ENCODE assay signal across 36 cellular contexts in genomic region chr2:922230-922629, GRCh38. TPM values are rescaled to one million over a fixed set of nuclear protein-coding genes. Genes with fewer than 3 reads are reported as not detected.
"Had no signal": no experiment of that assay in that cellular context is flagged by ENCODE, and none has a peak within 500 bp of the region (broad histone marks: within the 10 kb centered on the region; RNA-seq: fewer than 3 reads in every experiment).

No MANE protein-coding gene starts in this region.

- FAIRE-seq: bronchial epithelial cell, K562, TTC549 had no signal

- H3K36me3 ChIP-seq: Peyer's patch had no signal

- H3K9me3 Mint-ChIP-seq: activated CD8-positive, alpha-beta T cell treated with anti-CD3 and anti-CD28 coated beads for 36 hours; activated naive CD4-positive, alpha-beta T cell treated with anti-CD3 and anti-CD28 coated beads, Interleukin-2, amount 50 U/mL, for 24 hours; activated T-cell treated with anti-CD3 and anti-CD28 coated beads, Interleukin-2, amount 50 U/mL, for 72 hours; activated T-helper 17 cell treated with anti-CD3 and anti-CD28 coated beads, Interleukin-2, amount 50 U/mL, for 72 hours; T-helper 2 cell treated with Interferon-gamma antibody and Interleukin-4, amounts not matched to agents 5 μg/mL and 100 μg/mL, for 36 hours had no signal

- DNase-seq: activated CD4-positive, alpha-beta T cell treated with anti-CD3 and anti-CD28 coated beads for 1 hour; activated CD4-positive, alpha-beta T cell treated with anti-CD3 and anti-CD28 coated beads for 48 hours; activated CD4-positive, CD25-positive, alpha-beta regulatory T cell; activated CD8-positive, alpha-beta T cell treated with anti-CD3 and anti-CD28 coated beads for 36 hours; activated effector memory CD4-positive, alpha-beta T cell treated with anti-CD3 and anti-CD28 coated beads, Interleukin-2, amount 50 U/mL, for 16 hours; activated naive CD4-positive, alpha-beta T cell treated with Interleukin-2 at 50 U/mL for 16 hours; activated naive CD8-positive, alpha-beta T cell treated with anti-CD3 and anti-CD28 coated beads, Interleukin-2, amount 10 ng/mL, durations not matched to agents 7 days and 5 days; activated T-cell treated with anti-CD3 and anti-CD28 coated beads, Interleukin-2, amount 50 U/mL, for 1 hour; activated T-cell treated with anti-CD3 and anti-CD28 coated beads, Interleukin-2, amount 50 U/mL, for 72 hours; caudate nucleus; NCI-H1092 treated with DMSO at 0.1 percent for 48 hours; NCI-H1417; NCI-H146; NCI-H187; NCI-H2029 treated with DMSO at 0.1 percent for 48 hours; NCI-H2107; NCI-H2171; NCI-H510A; NCI-H526; NCI-H748 treated with DMSO at 0.1 percent for 48 hours; NK-92 treated with Interleukin-12 subunit alpha and Interleukin-12 subunit beta, amount 100 ng/mL, for 24 hours; PC-3; Peyer's patch; Right ventricle myocardium superior had no signal

- H3K36me3 Mint-ChIP-seq: activated naive CD4-positive, alpha-beta T cell treated with anti-CD3 and anti-CD28 coated beads, Interleukin-2, amount 50 U/mL, for 24 hours; activated naive CD8-positive, alpha-beta T cell treated with anti-CD3 and anti-CD28 coated beads, Interleukin-2, amount 10 ng/mL, durations not matched to agents 7 days and 5 days had no signal

- H3K4me1 Mint-ChIP-seq: activated naive CD4-positive, alpha-beta T cell treated with anti-CD3 and anti-CD28 coated beads, Interleukin-2, amount 50 U/mL, for 24 hours; activated naive CD8-positive, alpha-beta T cell treated with anti-CD3 and anti-CD28 coated beads, Interleukin-2, amount 10 ng/mL, durations not matched to agents 7 days and 5 days; activated T-helper 17 cell treated with anti-CD3 and anti-CD28 coated beads, Interleukin-2, amount 50 U/mL, for 72 hours had no signal

- H3K4me1 ChIP-seq: Peyer's patch had no signal

- H3K4me3 Mint-ChIP-seq: activated CD8-positive, alpha-beta T cell treated with anti-CD3 and anti-CD28 coated beads for 36 hours; activated naive CD4-positive, alpha-beta T cell treated with anti-CD3 and anti-CD28 coated beads, Interleukin-2, amount 50 U/mL, for 24 hours; activated naive CD8-positive, alpha-beta T cell treated with anti-CD3 and anti-CD28 coated beads, Interleukin-2, amount 10 ng/mL, durations not matched to agents 7 days and 5 days; activated T-cell treated with anti-CD3 and anti-CD28 coated beads, Interleukin-2, amount 50 U/mL, for 72 hours; activated T-helper 17 cell treated with anti-CD3 and anti-CD28 coated beads, Interleukin-2, amount 50 U/mL, for 72 hours; brain; T-helper 2 cell treated with Interferon-gamma antibody and Interleukin-4, amounts not matched to agents 5 μg/mL and 100 μg/mL, for 36 hours had no signal

- H3K27ac Mint-ChIP-seq: activated CD8-positive, alpha-beta T cell treated with anti-CD3 and anti-CD28 coated beads for 36 hours; activated naive CD4-positive, alpha-beta T cell treated with anti-CD3 and anti-CD28 coated beads, Interleukin-2, amount 50 U/mL, for 24 hours; activated naive CD8-positive, alpha-beta T cell treated with anti-CD3 and anti-CD28 coated beads, Interleukin-2, amount 10 ng/mL, durations not matched to agents 7 days and 5 days; activated T-cell treated with anti-CD3 and anti-CD28 coated beads, Interleukin-2, amount 50 U/mL, for 72 hours; activated T-helper 17 cell treated with anti-CD3 and anti-CD28 coated beads, Interleukin-2, amount 50 U/mL, for 72 hours; brain; T-helper 2 cell treated with Interferon-gamma antibody and Interleukin-4, amounts not matched to agents 5 μg/mL and 100 μg/mL, for 36 hours had no signal

- H3K9me3 ChIP-seq: Peyer's patch had no signal

- ATAC-seq: activated CD8-positive, alpha-beta T cell treated with anti-CD3 and anti-CD28 coated beads for 36 hours; activated T-cell treated with anti-CD3 and anti-CD28 coated beads, Interleukin-2, amount 50 U/mL, for 72 hours; activated T-helper 17 cell treated with anti-CD3 and anti-CD28 coated beads, Interleukin-2, amount 50 U/mL, for 72 hours; K562; PC-3 had no signal

- H3K27me3 ChIP-seq: Peyer's patch had no signal

- H3K4me3 ChIP-seq: K562, Peyer's patch, SK-N-MC had no signal

- H3K27ac ChIP-seq: Peyer's patch, RWPE1, SK-N-MC, VCaP had no signal

RNA-seq across cellular contexts. Expression of gene SNTG2, which starts 28.4 kb away (rescaled TPM):
- total RNA-seq: bronchial epithelial cell; K562; M059J; PC-3; T-helper 1 cell treated with Interleukin-12 subunit alpha and Interleukin-12 subunit beta and Interleukin-4 antibody, amounts not matched to agents 30 ng/mL and 1 ng/mL, for 36 hours had no signal
- polyA plus RNA-seq: K562 had no signal
